In genomic region chr6:100988391-100988999, GRCh38 we compare ENCODE assay signal across 23 cellular contexts.
DNase-seq lines count a peak whose midpoint lies in the region; ATAC-seq, FAIRE-seq and TF ChIP-seq lines count a peak whose summit lies in the region.
"Had no signal": no experiment of that assay in that cellular context is flagged by ENCODE, and none has a peak within 500 bp of the region (broad histone marks: within the 10 kb centered on the region; RNA-seq: fewer than 3 reads in every experiment).

No MANE protein-coding gene starts in this region.

- peaks cover 2% of the 10 kb centered on the region for H3K27me3 Mint-ChIP-seq in activated CD8-positive, alpha-beta T cell treated with anti-CD3 and anti-CD28 coated beads, Interleukin-2, amount 10 ng/mL, durations not matched to agents 7 days and 5 days (ENCODE audit: low read depth)
- no peaks in the 10 kb centered on the region for H3K27me3 Mint-ChIP-seq in WTC11 (ENCODE audit: low read depth)
- H3K27me3 Mint-ChIP-seq: CD8-positive, alpha-beta memory T cell had no signal

- ATAC-seq in PC-3 (no peak), WTC11 (no peak)
- ATAC-seq in activated CD8-positive, alpha-beta T cell treated with anti-CD3 and anti-CD28 coated beads, Interleukin-2, amount 10 ng/mL, durations not matched to agents 7 days and 5 days = no peak
- ATAC-seq: HepG2 had no signal

- intact Hi-C loops in PC-3 (cut with micrococcal nuclease) (no loop called here), breast epithelium (cut with DNase I; ENCODE audit: low total_unique reads) (no loop called here)

- FAIRE-seq in GM12891 (lab: Jason Lieb, UNC) = no peak
- FAIRE-seq: A204.1, G401.6, GM12892, GM18507, HepG2 had no signal

- POLR2A ChIA-PET in PC-3 (lab: Charles Lee; ENCODE audit: unreplicated experiment) (no interaction called here), WTC11 (lab: Charles Lee) (no interaction called here)
- POLR2A ChIA-PET in activated CD8-positive, alpha-beta T cell treated with anti-CD3 and anti-CD28 coated beads, Interleukin-2, amount 10 ng/mL, durations not matched to agents 7 days and 5 days (lab: Charles Lee) = no interaction called here

- no peaks in the 10 kb centered on the region for H4K20me1 ChIP-seq in PC-3 (ENCODE audit: low read length)

- no peak overlapping the region for H3K4me3 Mint-ChIP-seq in activated CD8-positive, alpha-beta T cell treated with anti-CD3 and anti-CD28 coated beads, Interleukin-2, amount 10 ng/mL, durations not matched to agents 7 days and 5 days
- H3K4me3 Mint-ChIP-seq in WTC11 = no peak overlapping the region
- H3K4me3 Mint-ChIP-seq: CD4-positive, CD25-positive, alpha-beta regulatory T cell; CD8-positive, alpha-beta memory T cell had no signal

- H3K9me3 Mint-ChIP-seq in activated CD8-positive, alpha-beta T cell treated with anti-CD3 and anti-CD28 coated beads, Interleukin-2, amount 10 ng/mL, durations not matched to agents 7 days and 5 days (ENCODE audit: insufficient read depth) = no peaks in the 10 kb centered on the region
- peaks cover 17% of the 10 kb centered on the region for H3K9me3 Mint-ChIP-seq in WTC11

- CTCF ChIA-PET in PC-3 (lab: Charles Lee) (no interaction called here), WTC11 (lab: Charles Lee) (no interaction called here)
- CTCF ChIA-PET in activated CD8-positive, alpha-beta T cell treated with anti-CD3 and anti-CD28 coated beads, Interleukin-2, amount 10 ng/mL, durations not matched to agents 7 days and 5 days (lab: Charles Lee) = no interaction called here

- no peaks in the 10 kb centered on the region for H3K36me3 Mint-ChIP-seq in activated CD8-positive, alpha-beta T cell treated with anti-CD3 and anti-CD28 coated beads, Interleukin-2, amount 10 ng/mL, durations not matched to agents 7 days and 5 days (ENCODE audit: low read depth)
- peaks cover 2% of the 10 kb centered on the region for H3K36me3 Mint-ChIP-seq in WTC11
- H3K36me3 Mint-ChIP-seq: CD4-positive, CD25-positive, alpha-beta regulatory T cell; CD8-positive, alpha-beta memory T cell had no signal

- no peak overlapping the region for H3K9ac ChIP-seq in PC-3 (ENCODE audit: low read length)
- H3K9ac ChIP-seq: GM23248 had no signal

- H3K4me1 ChIP-seq in PC-3 (ENCODE audit: insufficient read depth, low read length) (no peaks in the 10 kb centered on the region), breast epithelium (no peaks in the 10 kb centered on the region)
- H3K4me1 ChIP-seq: BE2C had no signal

- TF ChIP-seq CTCF in PC-3 (conservative IDR thresholded peaks at IDR 0.05; ENCODE audit: low read depth, low read length) = no peak
- TF ChIP-seq CTCF in breast epithelium (IDR thresholded peaks at IDR 0.05) = no peak
- no peak for TF ChIP-seq CTCF in WTC11 (IDR thresholded peaks at IDR 0.05)

- H3K4me3 ChIP-seq in PC-3 (ENCODE audit: low read length) (no peak overlapping the region), breast epithelium (no peak overlapping the region)
- H3K4me3 ChIP-seq: GM23248 had no signal

- no peak overlapping the region for H3K27ac Mint-ChIP-seq in activated CD8-positive, alpha-beta T cell treated with anti-CD3 and anti-CD28 coated beads, Interleukin-2, amount 10 ng/mL, durations not matched to agents 7 days and 5 days
- no peak overlapping the region for H3K27ac Mint-ChIP-seq in WTC11
- H3K27ac Mint-ChIP-seq: CD4-positive, CD25-positive, alpha-beta regulatory T cell; CD8-positive, alpha-beta memory T cell had no signal

- no TSS peak for BruUV-seq in PC-3 (replicated peaks; lab: Mats Ljungman, UMichigan)

- DNase-seq in PC-3 (peak; percentile 66), cerebellum (ENCODE audit: low spot score) (peak; percentile 1), middle frontal gyrus (ENCODE audit: extremely low spot score, low spot score) (peak; percentile 11), breast epithelium (ENCODE audit: low spot score in 2 of 2) (no peak), GM12891 (ENCODE audit: insufficient read length, low spot score) (no peak), WTC11 (ENCODE audit: low spot score) (no peak)
- DNase-seq in activated CD8-positive, alpha-beta T cell treated with anti-CD3 and anti-CD28 coated beads, Interleukin-2, amount 10 ng/mL, durations not matched to agents 7 days and 5 days = no peak
- DNase-seq: ACHN; BE2C; CD4-positive, CD25-positive, alpha-beta regulatory T cell; CD8-positive, alpha-beta memory T cell; COR-L47; DMS 273 treated with DMSO at 0.1 percent for 48 hours; DMS53; DND-41; EL; GM23248; HCEC 1CT had no signal

- no peaks in the 10 kb centered on the region for H3K9me3 ChIP-seq in PC-3 (ENCODE audit: low read length)
- H3K9me3 ChIP-seq in breast epithelium = no peaks in the 10 kb centered on the region
- H3K9me3 ChIP-seq: BE2C had no signal

- no peaks in the 10 kb centered on the region for H3K9me2 ChIP-seq in PC-3 (replicated peaks; ENCODE audit: low read length)

- H3K79me2 ChIP-seq in PC-3 (ENCODE audit: low read length) = no peaks in the 10 kb centered on the region

- H3K27ac ChIP-seq in PC-3 (ENCODE audit: low read length) (no peak overlapping the region), breast epithelium (no peak overlapping the region)
- H3K27ac ChIP-seq: GM23248 had no signal

- no peak overlapping the region for H3K4me2 ChIP-seq in PC-3 (ENCODE audit: low read length)

- no peak overlapping the region for H2AFZ ChIP-seq in PC-3 (ENCODE audit: low read length)
- H2AFZ ChIP-seq: GM23248 had no signal

- no peaks in the 10 kb centered on the region for H3K36me3 ChIP-seq in PC-3 (ENCODE audit: low read depth, low read length)
- H3K36me3 ChIP-seq in breast epithelium = no peaks in the 10 kb centered on the region
- H3K36me3 ChIP-seq: BE2C had no signal

- H3K27me3 ChIP-seq in PC-3 (ENCODE audit: low read length) (no peaks in the 10 kb centered on the region), breast epithelium (no peaks in the 10 kb centered on the region)
- H3K27me3 ChIP-seq: BE2C had no signal

- no peaks in the 10 kb centered on the region for H3F3A ChIP-seq in PC-3 (ENCODE audit: low read length, unreplicated experiment)

- TF ChIP-seq POLR2A in breast epithelium (IDR thresholded peaks at IDR 0.05) = no peak
- TF ChIP-seq POLR2A in GM12891 (IDR thresholded peaks at IDR 0.05; ENCODE audit: low read depth, low read length) = no peak

- no peaks in the 10 kb centered on the region for H3K4me1 Mint-ChIP-seq in activated CD8-positive, alpha-beta T cell treated with anti-CD3 and anti-CD28 coated beads, Interleukin-2, amount 10 ng/mL, durations not matched to agents 7 days and 5 days (ENCODE audit: low read depth)
- peaks cover 3% of the 10 kb centered on the region; the same call in 1 of the 2 replicates for H3K4me1 Mint-ChIP-seq in WTC11
- H3K4me1 Mint-ChIP-seq: CD4-positive, CD25-positive, alpha-beta regulatory T cell; CD8-positive, alpha-beta memory T cell had no signal

TF ChIP-seq in GM12891, 5 proteins besides CTCF, POLR2A, EP300 and RAD21:
- TF ChIP-seq PAX5 (IDR thresholded peaks at IDR 0.05; ENCODE audit: insufficient read depth, low read length, severe bottlenecking) = no peak
- TF ChIP-seq POU2F2 (IDR thresholded peaks at IDR 0.05; ENCODE audit: low read depth, low read length) = no peak
- TF ChIP-seq TAF1 (IDR thresholded peaks at IDR 0.05; ENCODE audit: low read depth, low read length) = no peak
- no peak for TF ChIP-seq SPI1 (IDR thresholded peaks at IDR 0.05; ENCODE audit: low read depth, low read length)
- TF ChIP-seq POLR2AphosphoS5 (IDR thresholded peaks at IDR 0.05; ENCODE audit: low read depth, low read length) = no peak

TF ChIP-seq in WTC11, 78 proteins besides CTCF, POLR2A, EP300 and RAD21:
- no peak for TF ChIP-seq SP1 (CRISPR knock-in tag; conservative IDR thresholded peaks at IDR 0.05)
- no peak for TF ChIP-seq ZNF425 (CRISPR knock-in tag; conservative IDR thresholded peaks at IDR 0.05)
- TF ChIP-seq ZNF263 (CRISPR knock-in tag; IDR thresholded peaks at IDR 0.05; ENCODE audit: low read depth) = no peak
- no peak for TF ChIP-seq CBFB (CRISPR knock-in tag; IDR thresholded peaks at IDR 0.05; ENCODE audit: low read depth)
TF ChIP-seq in WTC11: peak in this region for 0.

Comparison
In these comparisons a context has a peak if more than half of its experiments do, and no peak if none do; other contexts are left out.
1. DNase-seq: peak in PC-3 (single experiment), cerebellum (single experiment) and middle frontal gyrus (single experiment); none in activated CD8-positive, alpha-beta T cell treated with anti-CD3 and anti-CD28 coated beads, Interleukin-2, amount 10 ng/mL, durations not matched to agents 7 days and 5 days (single experiment), breast epithelium (0 of 2), GM12891 (single experiment) and WTC11 (single experiment).